Comparison of ENCODE assay signal across 1 cellular context in the genomic region with DNA sequence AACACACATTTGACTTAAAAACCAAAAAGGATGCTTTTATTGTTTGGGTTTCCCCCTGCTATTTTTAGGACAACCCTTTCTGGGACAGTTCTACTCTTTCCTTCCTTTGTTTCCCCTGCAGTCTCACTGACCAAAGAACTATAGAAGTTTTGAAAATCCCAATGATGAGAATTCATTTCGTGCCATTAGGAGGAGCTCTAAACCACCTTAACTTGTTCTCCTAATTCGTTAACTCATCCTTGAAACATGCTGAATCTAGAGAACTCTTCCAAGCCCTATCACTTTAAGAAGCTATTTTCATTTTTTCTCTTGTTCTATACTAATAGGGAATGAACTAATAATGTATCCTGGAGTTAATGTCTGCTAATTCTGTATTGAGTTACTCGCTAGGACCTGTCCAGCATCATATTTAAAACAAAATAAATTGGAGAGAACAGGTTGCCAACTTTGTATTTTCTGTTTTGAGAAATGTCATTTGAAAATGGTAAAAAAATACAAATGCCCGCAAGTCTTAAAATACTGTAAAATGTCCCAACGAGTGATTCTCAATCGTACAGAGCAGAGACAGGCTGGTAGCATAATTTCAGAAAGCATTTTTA.
TF ChIP-seq lines count a peak whose summit lies in the region.

No MANE protein-coding gene starts in this region.

TF ChIP-seq in K562, 482 proteins besides CTCF, POLR2A, EP300 and RAD21 (continued from another document):
- TF ChIP-seq SMC3 (conservative IDR thresholded peaks at IDR 0.05; ENCODE audit: insufficient read depth, low read depth, low read length) (peak; percentile 59), NFE2 (IDR thresholded peaks at IDR 0.05; ENCODE audit: low read depth) (0 out of 2 replicates have a peak, but pooled peaks have one; percentile 37)
